13 cellular contexts compared by ENCODE assay signal in the genomic region with DNA sequence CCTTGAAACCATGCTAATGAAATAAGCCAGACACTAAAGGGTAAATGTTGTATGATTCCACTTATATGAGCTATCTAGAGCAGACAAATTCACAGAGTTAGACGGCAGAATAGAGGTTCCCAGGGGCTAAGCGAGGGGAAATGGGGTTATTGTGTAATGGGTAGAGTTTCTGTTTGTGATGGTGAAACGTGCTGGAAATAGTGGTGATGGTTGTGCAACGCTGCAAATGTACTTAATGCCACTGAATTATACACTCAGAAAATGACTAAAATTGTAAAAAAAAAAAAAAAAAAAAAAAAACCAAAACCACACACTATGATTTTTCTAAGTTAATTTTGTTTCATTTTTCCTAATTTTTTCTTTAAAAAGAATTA. TPM values are rescaled to one million over a fixed set of nuclear protein-coding genes. Genes with fewer than 3 reads are reported as not detected.
DNase-seq lines count a peak whose midpoint lies in the region; ATAC-seq and TF ChIP-seq lines count a peak whose summit lies in the region.
"Had no signal": no experiment of that assay in that cellular context is flagged by ENCODE, and none has a peak within 500 bp of the region (broad histone marks: within the 10 kb centered on the region; RNA-seq: fewer than 3 reads in every experiment).

No MANE protein-coding gene starts in this region.

- H3K36me3 ChIP-seq in HEK293 (ENCODE audit: control insufficient read depth in 2 of 2, insufficient read depth in 1 of 2, low read length in 2 of 2) = peaks cover 23 to 65% of the 10 kb centered on the region in 2 experiments
- H3K36me3 ChIP-seq in right lobe of liver = peaks cover 0 to 6% (median 0%) of the 10 kb centered on the region in 4 donors
- H3K36me3 ChIP-seq: uterus had no signal

- CTCF ChIA-PET in HEK293 (lab: Yijun Ruan, JAX) = no interaction called here

- no peak for TF ChIP-seq POLR2A in right lobe of liver (IDR thresholded peaks at IDR 0.05)

- H3K4me3 ChIP-seq in HEK293 (ENCODE audit: low read depth, low read length) (no peak overlapping the region), right lobe of liver (no peak overlapping the region)
- H3K4me3 ChIP-seq: uterus had no signal

- H3K27ac ChIP-seq in HEK293 (ENCODE audit: extremely low read depth, low read depth, low read length) (no peak overlapping the region), right lobe of liver (peak overlapping the region; percentile 60 to 84 (median 83))
- H3K27ac ChIP-seq: uterus had no signal

- POLR2A ChIA-PET in HEK293 (lab: Yijun Ruan, JAX) = no interaction called here

- H3K27ac Mint-ChIP-seq in activated T-helper 17 cell treated with anti-CD3 and anti-CD28 coated beads, Interleukin-2, amount 50 U/mL, for 72 hours = peak overlapping the region; percentile 78
- H3K27ac Mint-ChIP-seq: H9 had no signal

- no peak for TF ChIP-seq CTCF in AG09319 (IDR thresholded peaks at IDR 0.05; ENCODE audit: low read depth, low read length)
- TF ChIP-seq CTCF in HEK293 (tag by site-specific recombination; IDR thresholded peaks at IDR 0.05) = no peak
- no peak for TF ChIP-seq CTCF in right lobe of liver (IDR thresholded peaks at IDR 0.05)

- no peak for ATAC-seq in activated T-helper 17 cell treated with anti-CD3 and anti-CD28 coated beads, Interleukin-2, amount 50 U/mL, for 72 hours (replicated peaks)
- ATAC-seq in right lobe of liver (peak; percentile 59 to 76 (median 62)), HG03025 (IDR thresholded peaks at IDR 0.05; ENCODE audit: low FRiP score, unreplicated experiment) (no peak), GM21528 (IDR thresholded peaks at IDR 0.05; ENCODE audit: low FRiP score, unreplicated experiment) (no peak), HG03095 (IDR thresholded peaks at IDR 0.05; ENCODE audit: unreplicated experiment) (no peak)

- WGBS in right lobe of liver (ENCODE audit: insufficient coverage, low coverage, low lambda C conversion rate, missing lambda C conversion rate) = 0% methylated on average over 4 of the region's 4 CpGs

- H3K4me1 ChIP-seq in HEK293 (ENCODE audit: control insufficient read depth, insufficient read depth, low read length) (no peaks in the 10 kb centered on the region), right lobe of liver (peaks cover 0 to 34% (median 7%) of the 10 kb centered on the region in 4 donors)
- H3K4me1 ChIP-seq: uterus had no signal

- DNase-seq in AG09319 (ENCODE audit: extremely low read depth, low read depth) (peak; percentile 60), right lobe of liver (peak in 1 of 3 donors; percentile 70), DMS79 (lab: John Stamatoyannopoulos, UW) (no peak)
- DNase-seq: DMS53, H9, NCI-H2029, nucleus accumbens, uterus had no signal

- H3K9me3 Mint-ChIP-seq in activated T-helper 17 cell treated with anti-CD3 and anti-CD28 coated beads, Interleukin-2, amount 50 U/mL, for 72 hours = no peaks in the 10 kb centered on the region
- H3K9me3 Mint-ChIP-seq: H9 had no signal

- peaks cover 62% of the 10 kb centered on the region for H3K36me3 Mint-ChIP-seq in activated T-helper 17 cell treated with anti-CD3 and anti-CD28 coated beads, Interleukin-2, amount 50 U/mL, for 72 hours (ENCODE audit: low read depth)

- intact Hi-C loops in right lobe of liver (cut with DNase I) = no loop called here

- H3K27me3 ChIP-seq in right lobe of liver = no peaks in the 10 kb centered on the region
- H3K27me3 ChIP-seq: uterus had no signal

- no peaks in the 10 kb centered on the region for H3K27me3 Mint-ChIP-seq in activated T-helper 17 cell treated with anti-CD3 and anti-CD28 coated beads, Interleukin-2, amount 50 U/mL, for 72 hours

- peak overlapping the region; percentile 46 for H3K4me3 Mint-ChIP-seq in activated T-helper 17 cell treated with anti-CD3 and anti-CD28 coated beads, Interleukin-2, amount 50 U/mL, for 72 hours
- H3K4me3 Mint-ChIP-seq: H9 had no signal

- H3K9me3 ChIP-seq in HEK293 (ENCODE audit: control insufficient read depth, insufficient read depth, low read depth, low read length) = no peaks in the 10 kb centered on the region
- H3K9me3 ChIP-seq in right lobe of liver = no peaks in the 10 kb centered on the region
- H3K9me3 ChIP-seq: uterus had no signal

- H3K4me1 Mint-ChIP-seq in activated T-helper 17 cell treated with anti-CD3 and anti-CD28 coated beads, Interleukin-2, amount 50 U/mL, for 72 hours = peaks cover 43% of the 10 kb centered on the region
- H3K4me1 Mint-ChIP-seq: H9 had no signal

TF ChIP-seq in HEK293, 187 proteins besides CTCF, POLR2A, EP300 and RAD21:
- TF ChIP-seq, protein P1, sequence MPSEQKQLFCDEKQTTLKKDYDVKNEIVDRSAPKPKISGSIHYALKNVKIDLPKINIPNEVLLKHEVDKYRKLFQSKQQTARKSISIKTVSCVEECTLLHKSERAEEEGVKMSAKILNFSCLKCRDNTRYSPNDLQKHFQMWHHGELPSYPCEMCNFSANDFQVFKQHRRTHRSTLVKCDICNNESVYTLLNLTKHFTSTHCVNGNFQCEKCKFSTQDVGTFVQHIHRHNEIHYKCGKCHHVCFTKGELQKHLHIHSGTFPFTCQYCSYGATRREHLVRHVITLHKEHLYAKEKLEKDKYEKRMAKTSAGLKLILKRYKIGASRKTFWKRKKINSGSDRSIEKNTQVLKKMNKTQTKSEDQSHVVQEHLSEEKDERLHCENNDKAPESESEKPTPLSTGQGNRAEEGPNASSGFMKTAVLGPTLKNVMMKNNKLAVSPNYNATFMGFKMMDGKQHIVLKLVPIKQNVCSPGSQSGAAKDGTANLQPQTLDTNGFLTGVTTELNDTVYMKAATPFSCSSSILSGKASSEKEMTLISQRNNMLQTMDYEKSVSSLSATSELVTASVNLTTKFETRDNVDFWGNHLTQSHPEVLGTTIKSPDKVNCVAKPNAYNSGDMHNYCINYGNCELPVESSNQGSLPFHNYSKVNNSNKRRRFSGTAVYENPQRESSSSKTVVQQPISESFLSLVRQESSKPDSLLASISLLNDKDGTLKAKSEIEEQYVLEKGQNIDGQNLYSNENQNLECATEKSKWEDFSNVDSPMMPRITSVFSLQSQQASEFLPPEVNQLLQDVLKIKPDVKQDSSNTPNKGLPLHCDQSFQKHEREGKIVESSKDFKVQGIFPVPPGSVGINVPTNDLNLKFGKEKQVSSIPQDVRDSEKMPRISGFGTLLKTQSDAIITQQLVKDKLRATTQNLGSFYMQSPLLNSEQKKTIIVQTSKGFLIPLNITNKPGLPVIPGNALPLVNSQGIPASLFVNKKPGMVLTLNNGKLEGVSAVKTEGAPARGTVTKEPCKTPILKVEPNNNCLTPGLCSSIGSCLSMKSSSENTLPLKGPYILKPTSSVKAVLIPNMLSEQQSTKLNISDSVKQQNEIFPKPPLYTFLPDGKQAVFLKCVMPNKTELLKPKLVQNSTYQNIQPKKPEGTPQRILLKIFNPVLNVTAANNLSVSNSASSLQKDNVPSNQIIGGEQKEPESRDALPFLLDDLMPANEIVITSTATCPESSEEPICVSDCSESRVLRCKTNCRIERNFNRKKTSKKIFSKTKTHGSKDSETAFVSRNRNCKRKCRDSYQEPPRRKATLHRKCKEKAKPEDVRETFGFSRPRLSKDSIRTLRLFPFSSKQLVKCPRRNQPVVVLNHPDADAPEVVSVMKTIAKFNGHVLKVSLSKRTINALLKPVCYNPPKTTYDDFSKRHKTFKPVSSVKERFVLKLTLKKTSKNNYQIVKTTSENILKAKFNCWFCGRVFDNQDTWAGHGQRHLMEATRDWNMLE (tag by site-specific recombination; conservative IDR thresholded peaks at IDR 0.05; ENCODE audit: low read depth) = no peak
- TF ChIP-seq, protein P2, sequence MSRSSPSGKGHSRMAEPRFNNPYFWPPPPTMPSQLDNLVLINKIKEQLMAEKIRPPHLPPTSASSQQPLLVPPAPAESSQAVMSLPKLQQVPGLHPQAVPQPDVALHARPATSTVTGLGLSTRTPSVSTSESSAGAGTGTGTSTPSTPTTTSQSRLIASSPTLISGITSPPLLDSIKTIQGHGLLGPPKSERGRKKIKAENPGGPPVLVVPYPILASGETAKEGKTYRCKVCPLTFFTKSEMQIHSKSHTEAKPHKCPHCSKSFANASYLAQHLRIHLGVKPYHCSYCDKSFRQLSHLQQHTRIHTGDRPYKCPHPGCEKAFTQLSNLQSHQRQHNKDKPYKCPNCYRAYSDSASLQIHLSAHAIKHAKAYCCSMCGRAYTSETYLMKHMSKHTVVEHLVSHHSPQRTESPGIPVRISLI (tag by site-specific recombination; IDR thresholded peaks at IDR 0.05) = peak; percentile 59; the same call in 1 of the 2 replicates
TF ChIP-seq in HEK293: peak in this region for 1.

RNA-seq across cellular contexts. Expression of a gene that starts 30.0 kb away (rescaled TPM):
- 10 to 100 TPM; 20.4 to 38.7 TPM for total RNA-seq in activated T-helper 17 cell treated with anti-CD3 and anti-CD28 coated beads, Interleukin-2, amount 50 U/mL, for 72 hours
- 100 to 1,000 TPM in 1 of 6 experiments, 10 to 100 TPM in 5; 16.0 to 152 (median 23.8) TPM for total RNA-seq in right lobe of liver

RNA-seq across cellular contexts. Expression of a gene that starts 31.6 kb away (rescaled TPM):
- 10 to 100 TPM; 15.6 to 32.0 TPM for total RNA-seq in activated T-helper 17 cell treated with anti-CD3 and anti-CD28 coated beads, Interleukin-2, amount 50 U/mL, for 72 hours
- total RNA-seq in right lobe of liver = 10 to 100 TPM; 24.0 to 46.4 (median 36.1) TPM

RNA-seq across cellular contexts. Expression of a gene that starts 43.1 kb away (rescaled TPM):
- 100 to 1,000 TPM; 141 to 239 TPM for total RNA-seq in activated T-helper 17 cell treated with anti-CD3 and anti-CD28 coated beads, Interleukin-2, amount 50 U/mL, for 72 hours
- total RNA-seq in right lobe of liver = 100 to 1,000 TPM; 171 to 235 (median 194) TPM

RNA-seq across cellular contexts. Expression of a gene that starts 54.9 kb away (rescaled TPM):
- total RNA-seq in activated T-helper 17 cell treated with anti-CD3 and anti-CD28 coated beads, Interleukin-2, amount 50 U/mL, for 72 hours = 100 to 1,000 TPM in 1 of 2 donors, 10 to 100 TPM in 1; 93.8 to 155 TPM
- total RNA-seq in right lobe of liver = 10 to 100 TPM; 41.6 to 69.5 (median 57.4) TPM

Comparison
In these comparisons a context has a peak if more than half of its experiments do, and no peak if none do; other contexts are left out.
1. ATAC-seq: peak in right lobe of liver (4 of 4); none in activated T-helper 17 cell treated with anti-CD3 and anti-CD28 coated beads, Interleukin-2, amount 50 U/mL, for 72 hours (single experiment), HG03025 (single experiment), GM21528 (single experiment) and HG03095 (single experiment).